Comparison of ENCODE assay signal across 1 cellular context in the genomic region with DNA sequence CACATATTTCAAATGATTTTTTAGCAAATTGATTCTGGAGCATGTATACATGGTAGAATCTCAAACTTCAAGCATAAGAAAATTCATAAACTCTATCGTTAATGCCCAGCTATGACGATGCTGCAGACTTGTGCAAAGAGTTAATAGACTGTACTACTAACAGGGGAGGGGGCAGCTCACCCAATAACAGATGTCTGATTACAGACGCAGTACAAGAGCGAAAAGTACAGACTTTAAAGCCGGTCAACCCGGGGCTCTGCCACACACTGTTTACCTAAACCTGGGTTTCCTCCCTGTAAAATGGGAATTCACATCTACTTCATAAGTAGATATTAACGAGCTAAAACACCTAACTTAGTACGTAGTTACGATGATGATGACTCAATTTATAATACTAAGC.
TF ChIP-seq lines count a peak whose summit lies in the region.

No MANE protein-coding gene starts in this region.

TF ChIP-seq in IMR-90, 13 proteins besides CTCF, POLR2A, EP300 and RAD21 (continued from another document):
- TF ChIP-seq, protein P1, sequence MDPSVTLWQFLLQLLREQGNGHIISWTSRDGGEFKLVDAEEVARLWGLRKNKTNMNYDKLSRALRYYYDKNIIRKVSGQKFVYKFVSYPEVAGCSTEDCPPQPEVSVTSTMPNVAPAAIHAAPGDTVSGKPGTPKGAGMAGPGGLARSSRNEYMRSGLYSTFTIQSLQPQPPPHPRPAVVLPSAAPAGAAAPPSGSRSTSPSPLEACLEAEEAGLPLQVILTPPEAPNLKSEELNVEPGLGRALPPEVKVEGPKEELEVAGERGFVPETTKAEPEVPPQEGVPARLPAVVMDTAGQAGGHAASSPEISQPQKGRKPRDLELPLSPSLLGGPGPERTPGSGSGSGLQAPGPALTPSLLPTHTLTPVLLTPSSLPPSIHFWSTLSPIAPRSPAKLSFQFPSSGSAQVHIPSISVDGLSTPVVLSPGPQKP (IDR thresholded peaks at IDR 0.05; ENCODE audit: borderline replicate concordance, low read depth, low read length) = no peak
- TF ChIP-seq MAZ (IDR thresholded peaks at IDR 0.05; ENCODE audit: borderline replicate concordance, low read depth, low read length) (no peak), RCOR1 (IDR thresholded peaks at IDR 0.05; ENCODE audit: insufficient replicate concordance, low read length) (no peak), RFX5 (IDR thresholded peaks at IDR 0.05; ENCODE audit: low read depth, low read length) (no peak), SMC3 (IDR thresholded peaks at IDR 0.05; ENCODE audit: low read depth, low read length) (no peak), FOS (IDR thresholded peaks at IDR 0.05; ENCODE audit: low read depth, low read length) (no peak), MXI1 (IDR thresholded peaks at IDR 0.05; ENCODE audit: borderline replicate concordance, low read depth, low read length) (no peak), MAFK (IDR thresholded peaks at IDR 0.05; ENCODE audit: low read depth, low read length) (no peak), NFE2L2 (IDR thresholded peaks at IDR 0.05; ENCODE audit: low read depth, low read length) (no peak)
